8 cellular contexts compared by ENCODE assay signal in the genomic region with DNA sequence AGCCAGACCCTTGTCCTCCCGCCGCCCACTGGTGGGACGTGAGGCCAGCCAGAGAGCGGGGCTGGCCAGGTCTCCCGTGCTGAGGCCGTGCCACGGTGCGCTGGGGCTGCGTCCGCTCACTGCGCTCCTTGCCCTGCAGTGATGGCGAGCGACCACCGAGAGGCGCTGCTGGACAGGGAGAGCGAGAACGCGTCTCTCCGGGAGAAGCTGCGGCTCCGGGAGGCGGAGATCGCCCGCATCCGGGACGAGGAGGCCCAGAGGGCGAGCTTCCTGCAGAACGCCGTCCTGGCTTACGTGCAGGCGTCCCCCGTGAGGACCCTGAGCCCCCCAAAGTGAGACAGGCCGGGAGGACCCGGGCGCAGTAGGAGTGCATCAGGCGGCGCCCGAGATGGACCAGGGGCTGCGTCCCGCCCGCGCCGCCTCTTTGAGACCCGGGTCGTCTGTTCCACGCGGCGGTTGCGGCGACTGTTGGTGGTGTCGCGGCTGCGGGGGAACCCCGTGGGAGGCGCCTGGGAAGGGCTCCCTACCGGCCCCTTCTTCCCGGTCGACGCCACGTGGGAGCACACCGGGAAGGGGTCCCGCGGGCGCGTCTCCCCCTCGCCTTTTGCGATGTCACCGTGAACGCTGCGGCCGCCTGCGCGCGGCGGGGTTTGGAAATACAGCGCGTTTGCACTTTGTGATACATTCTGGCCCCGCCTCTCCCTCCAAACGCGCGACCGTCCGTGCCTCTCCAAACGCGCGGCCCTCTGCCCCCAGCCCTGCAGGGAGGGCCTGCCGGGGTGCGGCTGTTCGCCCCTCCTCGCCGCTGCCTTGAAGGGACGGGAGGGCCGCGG. TPM values are rescaled to one million over a fixed set of nuclear protein-coding genes. Genes with fewer than 3 reads are reported as not detected.
DNase-seq lines count a peak whose midpoint lies in the region; ATAC-seq and TF ChIP-seq lines count a peak whose summit lies in the region.

No MANE protein-coding gene starts in this region.

- H3K4me3 ChIP-seq in BLaER1 treated with 17β-estradiol and CSF1 and Interleukin-3, amounts not matched to agents 10 nM and 100 nM, result peak overlapping the region; percentile 54 to 74 (median 67)
- H3K4me3 ChIP-seq in GM23338, result peak overlapping the region; percentile 77

- peaks cover 8% of the 10 kb centered on the region; the same call in 1 of the 2 replicates for H3K79me2 ChIP-seq in GM23338 (replicated peaks; ENCODE audit: insufficient read depth)

- ATAC-seq in GM23338, result peak; percentile 54

- no peaks in the 10 kb centered on the region for H3K9me3 ChIP-seq in BLaER1 treated with 17β-estradiol and CSF1 and Interleukin-3, amounts not matched to agents 10 nM and 100 nM (replicated peaks in 1 of 11)

- H3K27ac Mint-ChIP-seq in GM23338 (no peak overlapping the region), chondrocyte (ENCODE audit: unreplicated experiment) (peak overlapping the region; percentile 57)

- peak overlapping the region; percentile 73 for H3K4me3 Mint-ChIP-seq in GM23338
- H3K4me3 Mint-ChIP-seq in chondrocyte (ENCODE audit: unreplicated experiment), result peak overlapping the region; percentile 76

- no peaks in the 10 kb centered on the region for H3K9me2 ChIP-seq in GM23338 (ENCODE audit: insufficient read depth)

- H2AFZ ChIP-seq in GM23338, result 0 out of 2 replicates have a peak overlapping the region, but pooled peaks have one; percentile 32

- peaks cover 0 to 20% (median 18%) of the 10 kb centered on the region in 11 experiments; a peak in 19 of 22 replicates for H3K27me3 ChIP-seq in BLaER1 treated with 17β-estradiol and CSF1 and Interleukin-3, amounts not matched to agents 10 nM and 100 nM
- no peaks in the 10 kb centered on the region for H3K27me3 ChIP-seq in GM23338 (ENCODE audit: insufficient read depth)

- peaks cover 17% of the 10 kb centered on the region for H3K27me3 Mint-ChIP-seq in GM23338 (ENCODE audit: insufficient read depth, low read depth, poor library complexity)
- no peaks in the 10 kb centered on the region for H3K27me3 Mint-ChIP-seq in chondrocyte (ENCODE audit: low read depth)

- peak; percentile 92 for DNase-seq in GM23338 (ENCODE audit: low spot score)
- peak; percentile 93 for DNase-seq in NCI-H2196 treated with DMSO at 0.1 percent for 48 hours (lab: John Stamatoyannopoulos, UW; ENCODE audit: unreplicated experiment)
- DNase-seq in activated CD4-positive, alpha-beta T cell treated with anti-CD3 and anti-CD28 coated beads for 1 hour, result peak; percentile 68
- no peak for DNase-seq in chondrocyte (ENCODE audit: low spot score)
- DNase-seq in kidney tubule cell (ENCODE audit: low spot score), result peak; percentile 83
- DNase-seq in stimulated activated CD4-positive, alpha-beta T cell treated with anti-CD3 and anti-CD28 coated beads, Interleukin-15, amount 100 ng/mL, for 24 hours, result peak; percentile 88
- DNase-seq in A172 (ENCODE audit: low spot score), result no peak

- peak overlapping the region; percentile 81 to 100 (median 95) for H3K4me2 ChIP-seq in BLaER1 treated with 17β-estradiol and CSF1 and Interleukin-3, amounts not matched to agents 10 nM and 100 nM
- peak overlapping the region; percentile 87 for H3K4me2 ChIP-seq in GM23338

- H3K27ac ChIP-seq in BLaER1 treated with 17β-estradiol and CSF1 and Interleukin-3, amounts not matched to agents 10 nM and 100 nM, result peak overlapping the region in 9 of 11 experiments; percentile 29 to 74 (median 47); a peak in 17 of 22 replicates
- no peak overlapping the region for H3K27ac ChIP-seq in GM23338 (ENCODE audit: low read depth)

- TF ChIP-seq CTCF in GM23338 (conservative IDR thresholded peaks at IDR 0.05; ENCODE audit: low read depth in 2 of 2) (peak; percentile 55 to 97), chondrocyte (IDR thresholded peaks at IDR 0.05) (peak; percentile 93)

- peaks cover 3% of the 10 kb centered on the region; the same call in 2 of the 3 replicates for H3K36me3 Mint-ChIP-seq in GM23338 (ENCODE audit: low read depth)
- H3K36me3 Mint-ChIP-seq in chondrocyte (ENCODE audit: low read depth), result no peaks in the 10 kb centered on the region

- H3K9ac ChIP-seq in BLaER1 treated with 17β-estradiol and CSF1 and Interleukin-3, amounts not matched to agents 10 nM and 100 nM, result peak overlapping the region; percentile 47 to 80 (median 64); a peak in 21 of 22 replicates

- peaks cover 19% of the 10 kb centered on the region for H3K4me1 Mint-ChIP-seq in GM23338
- H3K4me1 Mint-ChIP-seq in chondrocyte (ENCODE audit: low read depth), result peaks cover 11% of the 10 kb centered on the region

- peaks cover 26 to 50% (median 39%) of the 10 kb centered on the region in 10 experiments for H3K4me1 ChIP-seq in BLaER1 treated with 17β-estradiol and CSF1 and Interleukin-3, amounts not matched to agents 10 nM and 100 nM
- peaks cover 9% of the 10 kb centered on the region; the same call in 1 of the 2 replicates for H3K4me1 ChIP-seq in GM23338 (ENCODE audit: insufficient read depth)

- H4K20me1 ChIP-seq in BLaER1 treated with 17β-estradiol and CSF1 and Interleukin-3, amounts not matched to agents 10 nM and 100 nM, result peaks cover 0 to 80% (median 35%) of the 10 kb centered on the region in 11 experiments; a peak in 16 of 22 replicates
- H4K20me1 ChIP-seq in GM23338 (replicated peaks; ENCODE audit: insufficient read depth), result no peaks in the 10 kb centered on the region; the same call in 1 of the 2 replicates

- H3K9me3 Mint-ChIP-seq in GM23338 (no peaks in the 10 kb centered on the region; the same call in 2 of the 3 replicates), chondrocyte (ENCODE audit: low read depth) (no peaks in the 10 kb centered on the region)

- peaks cover 16% of the 10 kb centered on the region for H3F3A ChIP-seq in GM23338 (replicated peaks; ENCODE audit: low read depth)

- H3K36me3 ChIP-seq in BLaER1 treated with 17β-estradiol and CSF1 and Interleukin-3, amounts not matched to agents 10 nM and 100 nM, result peaks cover 0 to 44% (median 4%) of the 10 kb centered on the region in 11 experiments; a peak in 6 of 22 replicates
- no peaks in the 10 kb centered on the region for H3K36me3 ChIP-seq in GM23338 (ENCODE audit: insufficient read depth)

RNA-seq across cellular contexts. Expression of gene RAC3, which starts 0.8 kb away (rescaled TPM):
- 211 and 293 TPM in 2 replicates for total RNA-seq in GM23338 (2014; rRNA removed; shearing (Covaris generic))
- polyA plus RNA-seq in GM23338 (2016; fragmentation: Nextera tagmentation; extraction: Ambion mirVana), result 31.5 and 35.6 TPM in 2 replicates
- 14.9 to 32.7 TPM (median 32.3 TPM) in 3 replicates for total RNA-seq in chondrocyte
- 7.0 TPM in 1 of 2 replicates, not detected in the other for total RNA-seq in A172 (2014; rRNA removed; shearing (Covaris generic))

RNA-seq across cellular contexts. Expression of gene DCXR, which starts 6.8 kb away (rescaled TPM):
- 84.8 and 86.9 TPM in 2 replicates for total RNA-seq in GM23338 (2014; rRNA removed; shearing (Covaris generic))
- polyA plus RNA-seq in GM23338 (2016; fragmentation: Nextera tagmentation; extraction: Ambion mirVana), result 137 and 147 TPM in 2 replicates
- 52.8 to 59.8 TPM (median 58.2 TPM) in 3 replicates for total RNA-seq in chondrocyte
- 104 and 113 TPM in 2 replicates for total RNA-seq in A172 (2014; rRNA removed; shearing (Covaris generic))

RNA-seq across cellular contexts. Expression of gene LRRC45, which starts 7.6 kb away (rescaled TPM):
- 40.7 and 41.6 TPM in 2 replicates for total RNA-seq in GM23338 (2014; rRNA removed; shearing (Covaris generic))
- 16.1 and 17.6 TPM in 2 replicates for polyA plus RNA-seq in GM23338 (2016; fragmentation: Nextera tagmentation; extraction: Ambion mirVana)
- total RNA-seq in chondrocyte, result 7.9 to 12.8 TPM (median 8.2 TPM) in 3 replicates
- 28.0 and 38.0 TPM in 2 replicates for total RNA-seq in A172 (2014; rRNA removed; shearing (Covaris generic))

RNA-seq across cellular contexts. Expression of gene CENPX, which starts 8.0 kb away (rescaled TPM):
- total RNA-seq in GM23338 (2014; rRNA removed; shearing (Covaris generic)), result 114 and 127 TPM in 2 replicates
- polyA plus RNA-seq in GM23338 (2016; fragmentation: Nextera tagmentation; extraction: Ambion mirVana), result 157 and 172 TPM in 2 replicates
- 18.1 to 25.1 TPM (median 19.2 TPM) in 3 replicates for total RNA-seq in chondrocyte
- 155 and 163 TPM in 2 replicates for total RNA-seq in A172 (2014; rRNA removed; shearing (Covaris generic))

RNA-seq across cellular contexts. Expression of gene RFNG, which starts 20.9 kb away (rescaled TPM):
- total RNA-seq in GM23338 (2014; rRNA removed; shearing (Covaris generic)), result 36.9 and 44.7 TPM in 2 replicates
- 18.0 and 18.9 TPM in 2 replicates for polyA plus RNA-seq in GM23338 (2016; fragmentation: Nextera tagmentation; extraction: Ambion mirVana)
- 29.7 to 47.4 TPM (median 45.2 TPM) in 3 replicates for total RNA-seq in chondrocyte
- total RNA-seq in A172 (2014; rRNA removed; shearing (Covaris generic)), result 42.8 and 50.1 TPM in 2 replicates

Comparison
In these comparisons a context has a peak if more than half of its experiments do, and no peak if none do; other contexts are left out.
1. DNase-seq: peak in GM23338 (single experiment), NCI-H2196 treated with DMSO at 0.1 percent for 48 hours (single experiment), activated CD4-positive, alpha-beta T cell treated with anti-CD3 and anti-CD28 coated beads for 1 hour (single experiment), kidney tubule cell (single experiment) and stimulated activated CD4-positive, alpha-beta T cell treated with anti-CD3 and anti-CD28 coated beads, Interleukin-15, amount 100 ng/mL, for 24 hours (single experiment); none in chondrocyte (single experiment) and A172 (single experiment).